Comparison of ENCODE assay signal across 9 cellular contexts in genomic region chr9:107491081-107492053, GRCh38. TPM values are rescaled to one million over a fixed set of nuclear protein-coding genes. Genes with fewer than 3 reads are reported as not detected.
DNase-seq lines count a peak whose midpoint lies in the region; ATAC-seq and TF ChIP-seq lines count a peak whose summit lies in the region.
"Had no signal": no experiment of that assay in that cellular context is flagged by ENCODE, and none has a peak within 500 bp of the region (broad histone marks: within the 10 kb centered on the region; RNA-seq: fewer than 3 reads in every experiment).

No MANE protein-coding gene starts in this region.

- intact Hi-C loops in body of pancreas (cut with DNase I) = no loop called here
- intact Hi-C loops in gastrocnemius medialis (cut with DNase I; ENCODE audit: low total_unique reads) = no loop called here
- intact Hi-C loops in posterior cingulate gyrus (cut with DNase I) = no loop called here

- peaks cover 11 to 37% (median 21%) of the 10 kb centered on the region in 3 donors for H3K27me3 Mint-ChIP-seq in immature natural killer cell (ENCODE audit: low read depth in 3 of 3)

- H3K27ac ChIP-seq in HUES64 (ENCODE audit: low read depth, low read length) (no peak overlapping the region), body of pancreas (no peak overlapping the region), gastrocnemius medialis (peak overlapping the region; percentile 82 to 90 (median 90)), Karpas-422 (ENCODE audit: low read length) (no peak overlapping the region)

- DNase-seq in body of pancreas (peak; percentile 17 to 31 (median 22)), immature natural killer cell (no peak), gastrocnemius medialis (peak in 1 of 2 donors; percentile 22), posterior cingulate gyrus (no peak), NCI-H446 (lab: John Stamatoyannopoulos, UW) (no peak), Karpas-422 (no peak), SK-N-DZ (ENCODE audit: low spot score) (no peak)
- DNase-seq: KG1 had no signal

- no peaks in the 10 kb centered on the region for H3K36me3 ChIP-seq in HUES64 (ENCODE audit: insufficient read depth, low read length)
- H3K36me3 ChIP-seq in body of pancreas (replicated peaks in 1 of 2; ENCODE audit: insufficient read depth in 1 of 2, low read depth in 2 of 2) = no peaks in the 10 kb centered on the region
- peaks cover 0 to 14% of the 10 kb centered on the region in 2 donors for H3K36me3 ChIP-seq in gastrocnemius medialis
- H3K36me3 ChIP-seq in Karpas-422 (ENCODE audit: insufficient read depth, low read length) = no peaks in the 10 kb centered on the region

- H3K27ac Mint-ChIP-seq in immature natural killer cell = peak overlapping the region in 1 of 6 donors; percentile 40

- H3K4me1 ChIP-seq in HUES64 (ENCODE audit: insufficient read depth, low read length) (peaks cover 11% of the 10 kb centered on the region), body of pancreas (peaks cover 53% of the 10 kb centered on the region), gastrocnemius medialis (peaks cover 8 to 9% of the 10 kb centered on the region in 2 donors), Karpas-422 (ENCODE audit: low read length) (no peaks in the 10 kb centered on the region)

- H3K79me2 ChIP-seq in Karpas-422 (ENCODE audit: low read length) = no peaks in the 10 kb centered on the region

- no peaks in the 10 kb centered on the region for H3K9me2 ChIP-seq in Karpas-422 (replicated peaks; ENCODE audit: insufficient read depth, low read length)

- H2AFZ ChIP-seq in Karpas-422 (ENCODE audit: low read length) = no peak overlapping the region

- H3K36me3 Mint-ChIP-seq in immature natural killer cell = no peaks in the 10 kb centered on the region

- no peaks in the 10 kb centered on the region for H4K20me1 ChIP-seq in Karpas-422 (ENCODE audit: insufficient read depth, low read depth, low read length)

- WGBS in HUES64 = 5% methylated on average over 43 of the region's 43 CpGs
- 15 to 19% methylated on average over 43 of the region's 43 CpGs for WGBS in body of pancreas, 2 donors

- H3K27me3 ChIP-seq in HUES64 (ENCODE audit: insufficient read depth, low read length) (peaks cover 62% of the 10 kb centered on the region), body of pancreas (no peaks in the 10 kb centered on the region), gastrocnemius medialis (no peaks in the 10 kb centered on the region), Karpas-422 (ENCODE audit: low read length) (no peaks in the 10 kb centered on the region)

- in situ Hi-C loops in gastrocnemius medialis (cut with MboI; ENCODE audit: low sequenced_read_pairs in 4 of 4) = loop anchor here (5.0 to 25.0 kb wide), 4 partner anchors 143 to 246 kb away; no protein-coding TSS in a partner anchor

- no peaks in the 10 kb centered on the region for H3K9me3 ChIP-seq in HUES64 (ENCODE audit: insufficient read depth, low read depth, low read length)
- no peaks in the 10 kb centered on the region for H3K9me3 ChIP-seq in body of pancreas
- no peaks in the 10 kb centered on the region for H3K9me3 ChIP-seq in gastrocnemius medialis
- no peaks in the 10 kb centered on the region for H3K9me3 ChIP-seq in Karpas-422 (ENCODE audit: low read length)

- ATAC-seq in body of pancreas (no peak), gastrocnemius medialis (no peak)

- TF ChIP-seq POLR2A in body of pancreas (IDR thresholded peaks at IDR 0.05) (no peak), gastrocnemius medialis (IDR thresholded peaks at IDR 0.05) (peak in 1 of 2 donors; percentile 31)

- no peak overlapping the region for H3K4me2 ChIP-seq in Karpas-422 (ENCODE audit: low read depth, low read length, poor library complexity, severe bottlenecking)

- H3K4me1 Mint-ChIP-seq in immature natural killer cell = peaks cover 20 to 23% of the 10 kb centered on the region in 2 donors

- H3K9me3 Mint-ChIP-seq in immature natural killer cell = peaks cover 0 to 2% (median 0%) of the 10 kb centered on the region in 6 donors

- H3K4me3 ChIP-seq in HUES64 (ENCODE audit: low read length) (peak overlapping the region; percentile 65), body of pancreas (no peak overlapping the region), gastrocnemius medialis (peak overlapping the region; percentile 62 to 91 (median 78)), Karpas-422 (ENCODE audit: low read length) (no peak overlapping the region)

- TF ChIP-seq CTCF in body of pancreas (IDR thresholded peaks at IDR 0.05) = no peak
- no peak for TF ChIP-seq CTCF in gastrocnemius medialis (IDR thresholded peaks at IDR 0.05 in 4 of 5, conservative IDR thresholded peaks at IDR 0.05 in 1 of 5)

- H3K9ac ChIP-seq in HUES64 (ENCODE audit: low read depth, low read length) (peak overlapping the region; percentile 33; the same call in 1 of the 2 replicates), Karpas-422 (ENCODE audit: low read length) (no peak overlapping the region)

- peak overlapping the region; percentile 45 to 80 (median 61) for H3K4me3 Mint-ChIP-seq in immature natural killer cell

RNA-seq across cellular contexts. Expression of gene KLF4, which starts 1.8 kb away (rescaled TPM):
- 1.5 TPM for polyA plus RNA-seq in HUES64 (2013, experiment 1 of 2)
- 1.7 TPM for polyA plus RNA-seq in HUES64 (2013, experiment 2 of 2)
- total RNA-seq in body of pancreas (10 to 100 TPM; 12.5 to 22.7 TPM), gastrocnemius medialis (10 to 100 TPM; 15.7 to 62.6 (median 32.4) TPM)
- polyA plus RNA-seq in immature natural killer cell = 1 to 10 TPM in 1 of 3 donors, under 1 TPM in 2; 0.41 to 2.1 (median 0.67) TPM
- total RNA-seq in Karpas-422 (2014; rRNA removed; shearing (Covaris generic); ENCODE audit: low replicate concordance) = not detected in 2 replicates
- polyA plus RNA-seq in SK-N-DZ (2014; cell fraction: cytosol; rRNA removed) = not detected in 2 replicates
- polyA plus RNA-seq in SK-N-DZ (2014; cell fraction: nucleus; rRNA removed) = 0.23 TPM in 1 of 2 replicates, not detected in the other

Comparison
In these comparisons a context has a peak if more than half of its experiments do, and no peak if none do; other contexts are left out.
1. H3K27ac ChIP-seq: peak in gastrocnemius medialis (4 of 4); none in HUES64 (single experiment), body of pancreas (0 of 4) and Karpas-422 (single experiment).
2. H3K4me3 ChIP-seq: peak in HUES64 (single experiment) and gastrocnemius medialis (4 of 4); none in body of pancreas (0 of 2) and Karpas-422 (single experiment).
3. DNase-seq: peak in body of pancreas (4 of 4); none in immature natural killer cell (0 of 3), posterior cingulate gyrus (0 of 10), NCI-H446 (0 of 2), Karpas-422 (single experiment) and SK-N-DZ (single experiment).
4. RNA of gene KLF4, which starts 1.8 kb away (total RNA-seq): 15.7 to 62.6 TPM in gastrocnemius medialis and 12.5 to 22.7 TPM in body of pancreas; not detected in Karpas-422; every median in the first group is over 10 times any median in the second.